ENCODE assay signal across 9 cellular contexts in genomic region chr11:66316849-66317251, GRCh38. TPM values are rescaled to one million over a fixed set of nuclear protein-coding genes. Genes with fewer than 3 reads are reported as not detected.
DNase-seq lines count a peak whose midpoint lies in the region; ATAC-seq and TF ChIP-seq lines count a peak whose summit lies in the region.
"Had no signal": no experiment of that assay in that cellular context is flagged by ENCODE, and none has a peak within 500 bp of the region (broad histone marks: within the 10 kb centered on the region; RNA-seq: fewer than 3 reads in every experiment).

A gene with protein sequence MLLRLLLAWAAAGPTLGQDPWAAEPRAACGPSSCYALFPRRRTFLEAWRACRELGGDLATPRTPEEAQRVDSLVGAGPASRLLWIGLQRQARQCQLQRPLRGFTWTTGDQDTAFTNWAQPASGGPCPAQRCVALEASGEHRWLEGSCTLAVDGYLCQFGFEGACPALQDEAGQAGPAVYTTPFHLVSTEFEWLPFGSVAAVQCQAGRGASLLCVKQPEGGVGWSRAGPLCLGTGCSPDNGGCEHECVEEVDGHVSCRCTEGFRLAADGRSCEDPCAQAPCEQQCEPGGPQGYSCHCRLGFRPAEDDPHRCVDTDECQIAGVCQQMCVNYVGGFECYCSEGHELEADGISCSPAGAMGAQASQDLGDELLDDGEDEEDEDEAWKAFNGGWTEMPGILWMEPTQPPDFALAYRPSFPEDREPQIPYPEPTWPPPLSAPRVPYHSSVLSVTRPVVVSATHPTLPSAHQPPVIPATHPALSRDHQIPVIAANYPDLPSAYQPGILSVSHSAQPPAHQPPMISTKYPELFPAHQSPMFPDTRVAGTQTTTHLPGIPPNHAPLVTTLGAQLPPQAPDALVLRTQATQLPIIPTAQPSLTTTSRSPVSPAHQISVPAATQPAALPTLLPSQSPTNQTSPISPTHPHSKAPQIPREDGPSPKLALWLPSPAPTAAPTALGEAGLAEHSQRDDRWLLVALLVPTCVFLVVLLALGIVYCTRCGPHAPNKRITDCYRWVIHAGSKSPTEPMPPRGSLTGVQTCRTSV (minus strand): TSS chr11:66317044. CDS start chr11:66317027, 17 bp downstream.

- TF ChIP-seq POLR2A in breast epithelium (IDR thresholded peaks at IDR 0.05) (no peak), right lobe of liver (IDR thresholded peaks at IDR 0.05) (no peak), thyroid gland (IDR thresholded peaks at IDR 0.05) (peak in 1 of 2 donors; percentile 34)

- H3K36me3 ChIP-seq in breast epithelium, result no peaks in the 10 kb centered on the region
- H3K36me3 ChIP-seq in right lobe of liver, result no peaks in the 10 kb centered on the region
- no peaks in the 10 kb centered on the region for H3K36me3 ChIP-seq in thyroid gland

- H3K9me3 ChIP-seq in breast epithelium (no peaks in the 10 kb centered on the region), right lobe of liver (no peaks in the 10 kb centered on the region), thyroid gland (no peaks in the 10 kb centered on the region)

- H3K9me3 Mint-ChIP-seq in T-helper 1 cell treated with Interleukin-12 subunit alpha and Interleukin-12 subunit beta and Interleukin-4 antibody, amounts not matched to agents 30 μg/mL and 1 μg/mL, for 36 hours, result no peaks in the 10 kb centered on the region

- peaks cover 3% of the 10 kb centered on the region in 2 donors for H3K27me3 ChIP-seq in breast epithelium
- H3K27me3 ChIP-seq in right lobe of liver, result no peaks in the 10 kb centered on the region
- peaks cover 3% of the 10 kb centered on the region for H3K27me3 ChIP-seq in thyroid gland

- H3K4me3 ChIP-seq in breast epithelium (peak within 1 kb of the TSS; percentile 53 to 77 (median 64)), right lobe of liver (peak within 1 kb of the TSS; percentile 2 to 31 (median 14)), thyroid gland (replicated peaks in 1 of 3) (peak within 1 kb of the TSS in 1 of 3 donors; percentile 26)

- no peak for ATAC-seq in right lobe of liver

- DNase-seq in T-helper 1 cell, result no peak
- DNase-seq in breast epithelium (ENCODE audit: low spot score in 2 of 2), result no peak
- no peak for DNase-seq in right lobe of liver
- DNase-seq in thyroid gland, result peak; percentile 33 to 46
- no peak for DNase-seq in SKM-1 (lab: John Stamatoyannopoulos, UW; ENCODE audit: unreplicated experiment)
- DNase-seq in NCI-H2029 treated with DMSO at 0.1 percent for 48 hours (lab: John Stamatoyannopoulos, UW), result no peak
- no peak for DNase-seq in NOMO-1 treated with dmso at 0.1 percent for 144 hours (lab: John Stamatoyannopoulos, UW; ENCODE audit: unreplicated experiment)
- DNase-seq: NCI-H510A treated with DMSO at 0.1 percent for 48 hours had no signal

- H3K4me1 Mint-ChIP-seq in T-helper 1 cell treated with Interleukin-12 subunit alpha and Interleukin-12 subunit beta and Interleukin-4 antibody, amounts not matched to agents 30 μg/mL and 1 μg/mL, for 36 hours (ENCODE audit: low read depth), result peaks cover 25% of the 10 kb centered on the region

- WGBS in right lobe of liver (ENCODE audit: insufficient coverage, low coverage, low lambda C conversion rate, missing lambda C conversion rate), result no CpG with 5 or more reads among the region's 29 CpGs
- WGBS in thyroid gland, 2 donors, result 7 to 20% methylated on average over 1 to 3 of the region's 29 CpGs

- peaks cover 7% of the 10 kb centered on the region for H3K27me3 Mint-ChIP-seq in T-helper 1 cell treated with Interleukin-12 subunit alpha and Interleukin-12 subunit beta and Interleukin-4 antibody, amounts not matched to agents 30 μg/mL and 1 μg/mL, for 36 hours (ENCODE audit: low read depth)

- H3K27ac Mint-ChIP-seq in T-helper 1 cell treated with Interleukin-12 subunit alpha and Interleukin-12 subunit beta and Interleukin-4 antibody, amounts not matched to agents 30 μg/mL and 1 μg/mL, for 36 hours, result peak within 1 kb of the TSS; percentile 38

- H3K36me3 Mint-ChIP-seq in T-helper 1 cell treated with Interleukin-12 subunit alpha and Interleukin-12 subunit beta and Interleukin-4 antibody, amounts not matched to agents 30 μg/mL and 1 μg/mL, for 36 hours (ENCODE audit: low read depth), result peaks cover 4% of the 10 kb centered on the region

- H3K4me3 Mint-ChIP-seq in T-helper 1 cell treated with Interleukin-12 subunit alpha and Interleukin-12 subunit beta and Interleukin-4 antibody, amounts not matched to agents 30 μg/mL and 1 μg/mL, for 36 hours, result no peak within 1 kb of the TSS

- TF ChIP-seq CTCF in breast epithelium (IDR thresholded peaks at IDR 0.05), result no peak
- no peak for TF ChIP-seq CTCF in right lobe of liver (IDR thresholded peaks at IDR 0.05)
- no peak for TF ChIP-seq CTCF in thyroid gland (IDR thresholded peaks at IDR 0.05)

- H3K27ac ChIP-seq in breast epithelium (peak within 1 kb of the TSS; percentile 67 to 95), right lobe of liver (peak within 1 kb of the TSS in 1 of 3 donors; percentile 33), thyroid gland (peak within 1 kb of the TSS; percentile 50 to 59 (median 53))

- H3K4me1 ChIP-seq in breast epithelium (peaks cover 13 to 14% of the 10 kb centered on the region in 2 donors), right lobe of liver (peaks cover 0 to 18% (median 8%) of the 10 kb centered on the region in 4 donors), thyroid gland (peaks cover 6 to 32% of the 10 kb centered on the region in 2 donors)

- intact Hi-C loops in breast epithelium (cut with DNase I; ENCODE audit: low total_unique reads), result no loop called here
- intact Hi-C loops in right lobe of liver (cut with DNase I), result no loop called here
- intact Hi-C loops in thyroid gland (cut with DNase I), result no loop called here

RNA-seq across cellular contexts. Expression of the gene that starts here (rescaled TPM):
- total RNA-seq in breast epithelium, result 10 to 100 TPM; 17.3 to 69.1 (median 24.9) TPM
- 1 to 10 TPM in 3 of 6 experiments, under 1 TPM in 3; 0.37 to 3.2 (median 0.94) TPM for total RNA-seq in right lobe of liver
- total RNA-seq in thyroid gland, result 10 to 100 TPM in 1 of 4 donors, 1 to 10 TPM in 3; 4.6 to 24.8 (median 6.6) TPM

Comparison
In these comparisons a context has a peak if more than half of its experiments do, and no peak if none do; other contexts are left out.
1. DNase-seq: peak in thyroid gland (2 of 2); none in T-helper 1 cell (0 of 5), breast epithelium (0 of 2), right lobe of liver (0 of 3), SKM-1 (single experiment), NCI-H2029 treated with DMSO at 0.1 percent for 48 hours (single experiment) and NOMO-1 treated with dmso at 0.1 percent for 144 hours (single experiment).